Comparison of ENCODE assay signal across 8 cellular contexts in the genomic region with DNA sequence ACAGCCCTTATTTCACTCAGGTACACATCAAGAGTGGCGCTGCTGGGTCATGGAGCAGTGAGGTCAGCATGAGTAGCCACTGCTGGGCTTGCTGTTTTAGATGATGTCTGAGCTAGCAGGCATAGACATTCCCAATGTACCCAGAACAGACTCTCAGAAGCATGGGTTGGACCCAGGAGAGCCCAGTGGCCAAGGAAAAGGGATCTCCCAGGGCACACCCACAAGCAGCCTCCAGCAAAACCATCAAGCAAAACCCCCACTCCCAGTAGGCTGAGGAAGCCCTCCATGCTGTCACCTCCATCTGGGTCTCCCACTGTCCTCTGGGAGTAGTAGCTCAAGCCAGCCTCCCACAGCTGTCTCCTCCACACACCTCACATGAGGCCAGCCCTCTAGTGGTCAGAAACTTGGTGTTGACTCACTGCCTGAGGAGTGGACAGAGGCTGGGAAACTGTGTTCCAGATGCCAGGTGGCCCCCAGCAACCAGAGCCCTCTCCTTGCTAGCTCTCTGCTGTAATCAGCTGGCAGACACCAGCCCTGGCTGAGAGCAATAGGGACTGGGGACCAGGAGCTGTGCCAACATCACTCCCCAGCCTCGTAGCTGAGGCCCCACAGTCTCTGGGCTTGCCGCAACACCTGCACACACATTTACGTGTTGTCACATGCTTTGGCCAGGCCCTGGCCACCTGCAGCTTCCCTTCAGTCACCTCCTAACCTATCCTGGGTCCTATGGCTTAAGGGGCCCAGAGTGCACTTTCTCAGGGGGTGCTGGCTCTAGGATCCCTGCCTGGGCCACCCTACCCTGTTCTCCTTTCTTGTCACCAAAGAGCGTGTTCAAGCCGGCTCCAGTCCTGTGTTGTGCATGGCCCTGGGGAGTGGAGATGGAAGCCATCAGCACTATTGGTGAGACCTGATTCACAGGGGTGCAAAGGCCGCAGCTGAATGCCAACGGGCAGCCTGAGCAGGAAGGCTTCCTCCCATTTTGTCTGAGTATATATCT. TPM values are rescaled to one million over a fixed set of nuclear protein-coding genes. Genes with fewer than 3 reads are reported as not detected.
A peak's percentile ranks its signal among the peaks of the same experiment; 100 is the strongest.
DNase-seq lines count a peak whose midpoint lies in the region; ATAC-seq and TF ChIP-seq lines count a peak whose summit lies in the region.

No MANE protein-coding gene starts in this region.

- peaks cover 0 to 27% of the 10 kb centered on the region in 2 donors for H3K4me1 ChIP-seq in right atrium auricular region

- DNase-seq in AML-193 (lab: John Stamatoyannopoulos, UW) (peak; percentile 52 to 66), NCI-H446 (lab: John Stamatoyannopoulos, UW) (peak; percentile 23 to 65), right atrium auricular region (ENCODE audit: low spot score) (peak; percentile 80), sciatic nerve (ENCODE audit: low spot score) (no peak)
- DNase-seq in activated naive CD8-positive, alpha-beta T cell treated with anti-CD3 and anti-CD28 coated beads for 36 hours, result no peak

- intact Hi-C loops in sciatic nerve (cut with DNase I), result no loop called here

- H3K9me3 Mint-ChIP-seq in activated naive CD8-positive, alpha-beta T cell treated with anti-CD3 and anti-CD28 coated beads for 36 hours, result no peaks in the 10 kb centered on the region

- H3K27me3 Mint-ChIP-seq in activated naive CD8-positive, alpha-beta T cell treated with anti-CD3 and anti-CD28 coated beads for 36 hours, result no peaks in the 10 kb centered on the region

- peak overlapping the region; percentile 96 to 99 for H3K27ac ChIP-seq in right atrium auricular region

- TF ChIP-seq CTCF in GM12874 (IDR thresholded peaks at IDR 0.05; ENCODE audit: insufficient read depth, low read depth, low read length) (peak; percentile 73), right atrium auricular region (IDR thresholded peaks at IDR 0.05) (peak; percentile 44 to 79)

- peak; percentile 40 for ATAC-seq in sciatic nerve
- ATAC-seq in GM18873 (IDR thresholded peaks at IDR 0.05; ENCODE audit: low FRiP score, unreplicated experiment), result no peak
- no peak for ATAC-seq in HG02798 (IDR thresholded peaks at IDR 0.05; ENCODE audit: poor library complexity, unreplicated experiment)

- no peaks in the 10 kb centered on the region for H3K27me3 ChIP-seq in right atrium auricular region

- no peak overlapping the region for H3K4me3 ChIP-seq in right atrium auricular region

- H3K9me3 ChIP-seq in right atrium auricular region, result no peaks in the 10 kb centered on the region

- H3K36me3 ChIP-seq in right atrium auricular region, result peaks cover 15% of the 10 kb centered on the region

- H3K36me3 Mint-ChIP-seq in activated naive CD8-positive, alpha-beta T cell treated with anti-CD3 and anti-CD28 coated beads for 36 hours, result no peaks in the 10 kb centered on the region

- H3K27ac Mint-ChIP-seq in activated naive CD8-positive, alpha-beta T cell treated with anti-CD3 and anti-CD28 coated beads for 36 hours, result peak overlapping the region; percentile 14

- no peak overlapping the region for H3K4me3 Mint-ChIP-seq in activated naive CD8-positive, alpha-beta T cell treated with anti-CD3 and anti-CD28 coated beads for 36 hours

- peaks cover 51% of the 10 kb centered on the region for H3K4me1 Mint-ChIP-seq in activated naive CD8-positive, alpha-beta T cell treated with anti-CD3 and anti-CD28 coated beads for 36 hours

RNA-seq across cellular contexts. Expression of gene AP5S1, which starts 1.9 kb away (rescaled TPM):
- total RNA-seq in activated naive CD8-positive, alpha-beta T cell treated with anti-CD3 and anti-CD28 coated beads for 36 hours, result 10 to 100 TPM; 11.1 to 11.7 TPM
- 10 to 100 TPM; 14.6 to 17.3 TPM for total RNA-seq in right atrium auricular region
- 8.4 TPM for total RNA-seq in sciatic nerve

RNA-seq across cellular contexts. Expression of gene CDC25B, which starts 22.3 kb away (rescaled TPM):
- 10 to 100 TPM; 54.6 to 60.9 TPM for total RNA-seq in activated naive CD8-positive, alpha-beta T cell treated with anti-CD3 and anti-CD28 coated beads for 36 hours
- total RNA-seq in right atrium auricular region, result 10 to 100 TPM; 10.4 to 11.4 TPM
- 55.2 TPM for total RNA-seq in sciatic nerve

RNA-seq across cellular contexts. Expression of gene MAVS, which starts 28.2 kb away (rescaled TPM):
- 10 to 100 TPM; 21.2 to 21.6 TPM for total RNA-seq in activated naive CD8-positive, alpha-beta T cell treated with anti-CD3 and anti-CD28 coated beads for 36 hours
- total RNA-seq in right atrium auricular region, result 10 to 100 TPM; 27.5 to 29.7 TPM
- total RNA-seq in sciatic nerve, result 37.8 TPM

RNA-seq across cellular contexts. Expression of gene CENPB, which starts 31.9 kb away (rescaled TPM):
- 10 to 100 TPM; 54.6 to 59.0 TPM for total RNA-seq in activated naive CD8-positive, alpha-beta T cell treated with anti-CD3 and anti-CD28 coated beads for 36 hours
- total RNA-seq in right atrium auricular region, result 10 to 100 TPM; 49.1 to 77.1 TPM
- total RNA-seq in sciatic nerve, result 71.0 TPM

RNA-seq across cellular contexts. Expression of gene SPEF1, which starts 37.2 kb away (rescaled TPM):
- under 1 TPM; 0.12 to 0.23 TPM for total RNA-seq in activated naive CD8-positive, alpha-beta T cell treated with anti-CD3 and anti-CD28 coated beads for 36 hours
- total RNA-seq in right atrium auricular region (under 1 TPM in 1 of 2 donors, not detected in 1; 0.31 TPM), sciatic nerve (not detected)

Comparison
In these comparisons a context has a peak if more than half of its experiments do, and no peak if none do; other contexts are left out.
1. DNase-seq: peak in AML-193 (2 of 2), NCI-H446 (2 of 2) and right atrium auricular region (single experiment); none in activated naive CD8-positive, alpha-beta T cell treated with anti-CD3 and anti-CD28 coated beads for 36 hours (single experiment) and sciatic nerve (single experiment).